ENCODE assay signal across 22 cellular contexts in genomic region chr10:133444342-133445267, GRCh38. TPM values are rescaled to one million over a fixed set of nuclear protein-coding genes. Genes with fewer than 3 reads are reported as not detected.
"Had no signal": no experiment of that assay in that cellular context is flagged by ENCODE, and none has a peak within 500 bp of the region (broad histone marks: within the 10 kb centered on the region; RNA-seq: fewer than 3 reads in every experiment).

No MANE protein-coding gene starts in this region.

- H3K27me3 Mint-ChIP-seq: activated B cell treated with CpG ODN at 0.5 μM for 24 hours had no signal

- ATAC-seq: activated CD8-positive, alpha-beta T cell treated with anti-CD3 and anti-CD28 coated beads, Interleukin-2, amount 10 ng/mL, durations not matched to agents 7 days and 5 days; activated T-cell treated with anti-CD3 and anti-CD28 coated beads, Interleukin-2, amount 50 U/mL, for 72 hours; left lobe of liver had no signal

- H3K27ac Mint-ChIP-seq: activated B cell treated with CpG ODN at 0.5 μM for 24 hours; activated CD8-positive, alpha-beta T cell treated with anti-CD3 and anti-CD28 coated beads, Interleukin-2, amount 10 ng/mL, durations not matched to agents 7 days and 5 days; activated naive CD8-positive, alpha-beta T cell treated with anti-CD3 and anti-CD28 coated beads for 36 hours; activated T-cell treated with anti-CD3 and anti-CD28 coated beads, Interleukin-2, amount 50 U/mL, for 72 hours; T-helper 2 cell treated with Interferon-gamma antibody and Interleukin-4, amounts not matched to agents 5 μg/mL and 100 μg/mL, for 36 hours had no signal

- H3K27me3 ChIP-seq: cardiac muscle cell, tibial artery, vagina had no signal

- H3K36me3 ChIP-seq: cardiac muscle cell, neutrophil, vagina had no signal

- H3K4me3 ChIP-seq: cardiac muscle cell, dorsolateral prefrontal cortex, spleen, tibial artery, vagina had no signal

- H3K4me3 Mint-ChIP-seq: activated B cell treated with CpG ODN at 0.5 μM for 24 hours; activated CD8-positive, alpha-beta T cell treated with anti-CD3 and anti-CD28 coated beads, Interleukin-2, amount 10 ng/mL, durations not matched to agents 7 days and 5 days; activated naive CD8-positive, alpha-beta T cell treated with anti-CD3 and anti-CD28 coated beads for 36 hours; activated T-cell treated with anti-CD3 and anti-CD28 coated beads, Interleukin-2, amount 50 U/mL, for 72 hours; T-helper 2 cell treated with Interferon-gamma antibody and Interleukin-4, amounts not matched to agents 5 μg/mL and 100 μg/mL, for 36 hours had no signal

- DNase-seq: activated B cell treated with CpG ODN at 0.5 μM for 24 hours; activated CD4-positive, alpha-beta T cell treated with anti-CD3 and anti-CD28 coated beads for 48 hours; activated CD8-positive, alpha-beta T cell treated with anti-CD3 and anti-CD28 coated beads, Interleukin-2, amount 10 ng/mL, durations not matched to agents 7 days and 5 days; activated gamma-delta T cell treated with Interleukin-2 at 50 U/mL for 16 hours; activated naive CD8-positive, alpha-beta T cell treated with anti-CD3 and anti-CD28 coated beads for 36 hours; activated T-cell treated with anti-CD3 and anti-CD28 coated beads, Interleukin-2, amount 50 U/mL, for 72 hours; amniotic stem cell; dorsolateral prefrontal cortex; foreskin melanocyte; glutamatergic neuron; hypothalamus; islet precursor cell; naive B cell; spleen; stimulated activated naive CD4-positive, alpha-beta T cell; substantia nigra had no signal

RNA-seq across cellular contexts. Expression of gene SPRN, which starts 20.2 kb away (rescaled TPM):
- total RNA-seq: activated B cell treated with CpG ODN at 0.5 μM for 24 hours; activated CD8-positive, alpha-beta T cell treated with anti-CD3 and anti-CD28 coated beads, Interleukin-2, amount 10 ng/mL, durations not matched to agents 7 days and 5 days; activated naive CD8-positive, alpha-beta T cell treated with anti-CD3 and anti-CD28 coated beads for 36 hours; activated T-cell treated with anti-CD3 and anti-CD28 coated beads, Interleukin-2, amount 50 U/mL, for 72 hours; vagina had no signal
